ENCODE assay signal across 11 cellular contexts in genomic region chr3:150345021-150345538, GRCh38.
A peak's percentile ranks its signal among the peaks of the same experiment; 100 is the strongest.
DNase-seq lines count a peak whose midpoint lies in the region; ATAC-seq and TF ChIP-seq lines count a peak whose summit lies in the region.
"Had no signal": no experiment of that assay in that cellular context is flagged by ENCODE, and none has a peak within 500 bp of the region (broad histone marks: within the 10 kb centered on the region; RNA-seq: fewer than 3 reads in every experiment).

No MANE protein-coding gene starts in this region.

- TF ChIP-seq CTCF in nephron progenitor cell (IDR thresholded peaks at IDR 0.05): no peak
- no peak for TF ChIP-seq CTCF in progenitor cell of endocrine pancreas (IDR thresholded peaks at IDR 0.05; ENCODE audit: unreplicated experiment)

- H3K27ac Mint-ChIP-seq in nephron progenitor cell (peak overlapping the region; percentile 66), progenitor cell of endocrine pancreas (no peak overlapping the region)
- H3K27ac Mint-ChIP-seq: activated CD8-positive, alpha-beta T cell treated with anti-CD3 and anti-CD28 coated beads for 36 hours; CD4-positive, CD25-positive, alpha-beta regulatory T cell had no signal

- no peaks in the 10 kb centered on the region for H3K9me3 Mint-ChIP-seq in nephron progenitor cell
- no peaks in the 10 kb centered on the region for H3K9me3 Mint-ChIP-seq in progenitor cell of endocrine pancreas (ENCODE audit: low read depth)
- H3K9me3 Mint-ChIP-seq: activated CD8-positive, alpha-beta T cell treated with anti-CD3 and anti-CD28 coated beads for 36 hours; CD4-positive, CD25-positive, alpha-beta regulatory T cell had no signal

- H3K4me3 Mint-ChIP-seq in nephron progenitor cell: peak overlapping the region; percentile 8
- no peak overlapping the region for H3K4me3 Mint-ChIP-seq in progenitor cell of endocrine pancreas (ENCODE audit: low read depth)
- H3K4me3 Mint-ChIP-seq: activated CD8-positive, alpha-beta T cell treated with anti-CD3 and anti-CD28 coated beads for 36 hours; CD4-positive, CD25-positive, alpha-beta regulatory T cell had no signal

- H3K36me3 Mint-ChIP-seq in nephron progenitor cell (ENCODE audit: low read depth) (no peaks in the 10 kb centered on the region), progenitor cell of endocrine pancreas (ENCODE audit: insufficient read depth) (no peaks in the 10 kb centered on the region)
- H3K36me3 Mint-ChIP-seq: CD4-positive, CD25-positive, alpha-beta regulatory T cell had no signal

- H3K27me3 Mint-ChIP-seq in nephron progenitor cell (ENCODE audit: low read depth, poor library complexity): peaks cover 3% of the 10 kb centered on the region
- H3K27me3 Mint-ChIP-seq in progenitor cell of endocrine pancreas: no peaks in the 10 kb centered on the region

- ATAC-seq in esophagus mucosa (peak; percentile 89), HG02852 (IDR thresholded peaks at IDR 0.05; ENCODE audit: unreplicated experiment) (no peak), GM18519 (IDR thresholded peaks at IDR 0.05; ENCODE audit: low FRiP score, unreplicated experiment) (no peak)
- ATAC-seq: activated CD8-positive, alpha-beta T cell treated with anti-CD3 and anti-CD28 coated beads for 36 hours had no signal

- peaks cover 80% of the 10 kb centered on the region for H3K4me1 Mint-ChIP-seq in nephron progenitor cell
- H3K4me1 Mint-ChIP-seq in progenitor cell of endocrine pancreas (ENCODE audit: low read depth): peaks cover 4% of the 10 kb centered on the region
- H3K4me1 Mint-ChIP-seq: CD4-positive, CD25-positive, alpha-beta regulatory T cell had no signal

- DNase-seq in EH (ENCODE audit: low read depth) (peak; percentile 66), NCI-H2171 treated with DMSO at 0.1 percent for 48 hours (lab: John Stamatoyannopoulos, UW) (peak; percentile 26), nephron progenitor cell (peak; percentile 33), NCI-H526 treated with DMSO at 0.1 percent for 48 hours (lab: John Stamatoyannopoulos, UW) (no peak), progenitor cell of endocrine pancreas (ENCODE audit: low spot score, unreplicated experiment) (no peak)
- DNase-seq: activated CD8-positive, alpha-beta T cell treated with anti-CD3 and anti-CD28 coated beads for 36 hours; CD4-positive, CD25-positive, alpha-beta regulatory T cell; NCI-H446 treated with DMSO at 0.1 percent for 48 hours had no signal

Comparison
In these comparisons a context has a peak if more than half of its experiments do, and no peak if none do; other contexts are left out.
1. DNase-seq: peak in EH (single experiment), NCI-H2171 treated with DMSO at 0.1 percent for 48 hours (single experiment) and nephron progenitor cell (single experiment); none in NCI-H526 treated with DMSO at 0.1 percent for 48 hours (single experiment) and progenitor cell of endocrine pancreas (single experiment).